12 cellular contexts compared by ENCODE assay signal in genomic region chr11:100918551-100919500, GRCh38.
A peak's percentile ranks its signal among the peaks of the same experiment; 100 is the strongest.
DNase-seq lines count a peak whose midpoint lies in the region; ATAC-seq and TF ChIP-seq lines count a peak whose summit lies in the region.
"Had no signal": no experiment of that assay in that cellular context is flagged by ENCODE, and none has a peak within 500 bp of the region (broad histone marks: within the 10 kb centered on the region; RNA-seq: fewer than 3 reads in every experiment).

No MANE protein-coding gene starts in this region.

- no peaks in the 10 kb centered on the region for H3K27me3 Mint-ChIP-seq in natural killer cell treated with Interleukin-12 subunit alpha and Interleukin-12 subunit beta and Interleukin-15 and Interleukin-18, amount 100 ng/mL, for 72 hours
- no peaks in the 10 kb centered on the region for H3K27me3 Mint-ChIP-seq in naive thymus-derived CD8-positive, alpha-beta T cell
- no peaks in the 10 kb centered on the region for H3K27me3 Mint-ChIP-seq in activated T-cell treated with anti-CD3 and anti-CD28 coated beads, Interleukin-2, amount 50 U/mL, for 4 hours (ENCODE audit: low read depth)

- no peaks in the 10 kb centered on the region for H3K79me2 ChIP-seq in PC-3 (ENCODE audit: low read length)

- no peaks in the 10 kb centered on the region for H4K20me1 ChIP-seq in PC-3 (ENCODE audit: low read length)

- TF ChIP-seq CTCF in PC-3 (conservative IDR thresholded peaks at IDR 0.05; ENCODE audit: low read depth, low read length), result no peak

- H2AFZ ChIP-seq in PC-3 (ENCODE audit: low read length), result no peak overlapping the region

- H3K9me3 Mint-ChIP-seq in natural killer cell treated with Interleukin-12 subunit alpha and Interleukin-12 subunit beta and Interleukin-15 and Interleukin-18, amount 100 ng/mL, for 72 hours, result no peaks in the 10 kb centered on the region
- peaks cover 0 to 9% (median 0%) of the 10 kb centered on the region in 9 donors for H3K9me3 Mint-ChIP-seq in naive thymus-derived CD8-positive, alpha-beta T cell
- no peaks in the 10 kb centered on the region for H3K9me3 Mint-ChIP-seq in activated T-cell treated with anti-CD3 and anti-CD28 coated beads, Interleukin-2, amount 50 U/mL, for 4 hours

- peak; percentile 64 for DNase-seq in COR-L47 (lab: John Stamatoyannopoulos, UW)
- peak; percentile 38 for DNase-seq in LHCN-M2 (ENCODE audit: low read depth)
- DNase-seq in PC-3, result peak; percentile 77
- DNase-seq in globus pallidus (ENCODE audit: low spot score), result peak; percentile 11
- no peak for DNase-seq in cerebellar nuclear complex (lab: John Stamatoyannopoulos, UW)
- DNase-seq in natural killer cell treated with Interleukin-12 subunit alpha and Interleukin-12 subunit beta and Interleukin-15 and Interleukin-18, amount 100 ng/mL, for 72 hours (ENCODE audit: low spot score), result no peak
- DNase-seq in naive thymus-derived CD8-positive, alpha-beta T cell, result no peak
- DNase-seq in activated T-cell treated with anti-CD3 and anti-CD28 coated beads, Interleukin-2, amount 50 U/mL, for 4 hours, result no peak
- DNase-seq: gastrocnemius medialis; NK-92 treated with Interleukin-12 subunit alpha and Interleukin-12 subunit beta, amount 100 ng/mL, for 24 hours; psoas muscle had no signal

- no peak overlapping the region for H3K27ac Mint-ChIP-seq in natural killer cell treated with Interleukin-12 subunit alpha and Interleukin-12 subunit beta and Interleukin-15 and Interleukin-18, amount 100 ng/mL, for 72 hours
- H3K27ac Mint-ChIP-seq in naive thymus-derived CD8-positive, alpha-beta T cell, result no peak overlapping the region

- peak overlapping the region; percentile 34 for H3K4me2 ChIP-seq in PC-3 (ENCODE audit: low read length)

- no peaks in the 10 kb centered on the region for H3K4me1 Mint-ChIP-seq in natural killer cell treated with Interleukin-12 subunit alpha and Interleukin-12 subunit beta and Interleukin-15 and Interleukin-18, amount 100 ng/mL, for 72 hours (ENCODE audit: low read depth in 2 of 2)
- H3K4me1 Mint-ChIP-seq in naive thymus-derived CD8-positive, alpha-beta T cell, result no peaks in the 10 kb centered on the region
- H3K4me1 Mint-ChIP-seq in activated T-cell treated with anti-CD3 and anti-CD28 coated beads, Interleukin-2, amount 50 U/mL, for 4 hours (ENCODE audit: low read depth), result no peaks in the 10 kb centered on the region

- no peaks in the 10 kb centered on the region for H3K27me3 ChIP-seq in PC-3 (ENCODE audit: low read length)
- H3K27me3 ChIP-seq: gastrocnemius medialis had no signal

- no peaks in the 10 kb centered on the region for H3K36me3 Mint-ChIP-seq in natural killer cell treated with Interleukin-12 subunit alpha and Interleukin-12 subunit beta and Interleukin-15 and Interleukin-18, amount 100 ng/mL, for 72 hours
- no peaks in the 10 kb centered on the region for H3K36me3 Mint-ChIP-seq in naive thymus-derived CD8-positive, alpha-beta T cell
- no peaks in the 10 kb centered on the region for H3K36me3 Mint-ChIP-seq in activated T-cell treated with anti-CD3 and anti-CD28 coated beads, Interleukin-2, amount 50 U/mL, for 4 hours (ENCODE audit: insufficient read depth)

- H3K9me3 ChIP-seq in PC-3 (ENCODE audit: low read length), result no peaks in the 10 kb centered on the region
- H3K9me3 ChIP-seq: gastrocnemius medialis, psoas muscle had no signal

- CTCF ChIA-PET in PC-3 (lab: Charles Lee), result no interaction called here

- H3K9ac ChIP-seq in PC-3 (ENCODE audit: low read length), result no peak overlapping the region

- POLR2A ChIA-PET in PC-3 (lab: Charles Lee; ENCODE audit: unreplicated experiment), result no interaction called here
- POLR2A ChIA-PET in naive thymus-derived CD8-positive, alpha-beta T cell (lab: Charles Lee), result no interaction called here

- H3K9me2 ChIP-seq in PC-3 (replicated peaks; ENCODE audit: low read length), result no peaks in the 10 kb centered on the region

- no TSS peak for BruUV-seq in PC-3 (replicated peaks; lab: Mats Ljungman, UMichigan)

- ATAC-seq in PC-3, result peak; percentile 69
- ATAC-seq in natural killer cell treated with Interleukin-12 subunit alpha and Interleukin-12 subunit beta and Interleukin-15 and Interleukin-18, amount 100 ng/mL, for 72 hours, result no peak
- ATAC-seq in naive thymus-derived CD8-positive, alpha-beta T cell, result no peak
- no peak for ATAC-seq in activated T-cell treated with anti-CD3 and anti-CD28 coated beads, Interleukin-2, amount 50 U/mL, for 4 hours
- ATAC-seq: gastrocnemius medialis, psoas muscle had no signal

- H3K4me1 ChIP-seq in PC-3 (ENCODE audit: insufficient read depth, low read length), result peaks cover 39% of the 10 kb centered on the region
- H3K4me1 ChIP-seq: psoas muscle had no signal

- 0 out of 2 replicates have a peak overlapping the region, but pooled peaks have one; percentile 5 for H3K27ac ChIP-seq in PC-3 (ENCODE audit: low read length)
- H3K27ac ChIP-seq: C4-2B, gastrocnemius medialis, psoas muscle had no signal

- no peak overlapping the region for H3K4me3 ChIP-seq in PC-3 (ENCODE audit: low read length)
- H3K4me3 ChIP-seq: gastrocnemius medialis, psoas muscle had no signal

- H3K36me3 ChIP-seq in PC-3 (ENCODE audit: low read depth, low read length), result no peaks in the 10 kb centered on the region
- H3K36me3 ChIP-seq: gastrocnemius medialis had no signal

- H3F3A ChIP-seq in PC-3 (ENCODE audit: low read length, unreplicated experiment), result no peaks in the 10 kb centered on the region

- intact Hi-C loops in PC-3 (cut with micrococcal nuclease), result no loop called here

- H3K4me3 Mint-ChIP-seq in natural killer cell treated with Interleukin-12 subunit alpha and Interleukin-12 subunit beta and Interleukin-15 and Interleukin-18, amount 100 ng/mL, for 72 hours, result no peak overlapping the region
- H3K4me3 Mint-ChIP-seq in naive thymus-derived CD8-positive, alpha-beta T cell, result no peak overlapping the region
- no peak overlapping the region for H3K4me3 Mint-ChIP-seq in activated T-cell treated with anti-CD3 and anti-CD28 coated beads, Interleukin-2, amount 50 U/mL, for 4 hours

Comparison
In these comparisons a context has a peak if more than half of its experiments do, and no peak if none do; other contexts are left out.
1. DNase-seq: peak in COR-L47 (single experiment), LHCN-M2 (single experiment), PC-3 (single experiment) and globus pallidus (single experiment); none in cerebellar nuclear complex (0 of 2), natural killer cell treated with Interleukin-12 subunit alpha and Interleukin-12 subunit beta and Interleukin-15 and Interleukin-18, amount 100 ng/mL, for 72 hours (single experiment), naive thymus-derived CD8-positive, alpha-beta T cell (0 of 10) and activated T-cell treated with anti-CD3 and anti-CD28 coated beads, Interleukin-2, amount 50 U/mL, for 4 hours (single experiment).